25 cellular contexts compared by ENCODE assay signal in genomic region chr16:89952551-89952950, GRCh38. TPM values are rescaled to one million over a fixed set of nuclear protein-coding genes. Genes with fewer than 3 reads are reported as not detected.
"Had no signal": no experiment of that assay in that cellular context is flagged by ENCODE, and none has a peak within 500 bp of the region (broad histone marks: within the 10 kb centered on the region; RNA-seq: fewer than 3 reads in every experiment).

No MANE protein-coding gene starts in this region.

- H3K9me3 Mint-ChIP-seq: activated CD4-positive, alpha-beta T cell treated with anti-CD3 and anti-CD28 coated beads, Interleukin-2, amount 10 ng/mL, durations not matched to agents 7 days and 5 days; activated CD8-positive, alpha-beta T cell treated with anti-CD3 and anti-CD28 coated beads for 36 hours; activated naive CD4-positive, alpha-beta T cell treated with anti-CD3 and anti-CD28 coated beads, Interleukin-2, amount 50 U/mL, for 24 hours; dendritic cell treated with granulocyte-macrophage colony-stimulating factor and Interleukin-4, amounts not matched to agents 40 ng/mL and 50 ng/mL, for 4 days; naive thymus-derived CD8-positive, alpha-beta T cell; neural progenitor cell; stimulated activated naive CD8-positive, alpha-beta T cell treated with anti-CD3 and anti-CD28 coated beads, Interleukin-15, amount 100 ng/mL, for 72 hours had no signal

- H3K9ac ChIP-seq: neural progenitor cell had no signal

- H3K4me2 ChIP-seq: neural progenitor cell had no signal

- H3K27me3 ChIP-seq: brain microvascular endothelial cell, tibial artery had no signal

- H3K4me3 Mint-ChIP-seq: activated CD4-positive, alpha-beta T cell treated with anti-CD3 and anti-CD28 coated beads, Interleukin-2, amount 10 ng/mL, durations not matched to agents 7 days and 5 days; activated CD8-positive, alpha-beta memory T cell treated with anti-CD3 and anti-CD28 coated beads, Interleukin-2, amount 10 ng/mL, durations not matched to agents 7 days and 5 days; activated CD8-positive, alpha-beta T cell treated with anti-CD3 and anti-CD28 coated beads for 36 hours; activated naive CD4-positive, alpha-beta T cell treated with anti-CD3 and anti-CD28 coated beads, Interleukin-2, amount 50 U/mL, for 24 hours; dendritic cell treated with granulocyte-macrophage colony-stimulating factor and Interleukin-4, amounts not matched to agents 40 ng/mL and 50 ng/mL, for 4 days; naive thymus-derived CD8-positive, alpha-beta T cell; stimulated activated naive CD8-positive, alpha-beta T cell treated with anti-CD3 and anti-CD28 coated beads, Interleukin-15, amount 100 ng/mL, for 72 hours had no signal

- H3K27ac Mint-ChIP-seq: activated CD4-positive, alpha-beta T cell treated with anti-CD3 and anti-CD28 coated beads, Interleukin-2, amount 10 ng/mL, durations not matched to agents 7 days and 5 days; activated CD8-positive, alpha-beta memory T cell treated with anti-CD3 and anti-CD28 coated beads, Interleukin-2, amount 10 ng/mL, durations not matched to agents 7 days and 5 days; activated CD8-positive, alpha-beta T cell treated with anti-CD3 and anti-CD28 coated beads for 36 hours; activated naive CD4-positive, alpha-beta T cell treated with anti-CD3 and anti-CD28 coated beads, Interleukin-2, amount 50 U/mL, for 24 hours; dendritic cell treated with granulocyte-macrophage colony-stimulating factor and Interleukin-4, amounts not matched to agents 40 ng/mL and 50 ng/mL, for 4 days; naive thymus-derived CD8-positive, alpha-beta T cell; neural progenitor cell; progenitor cell of endocrine pancreas; stimulated activated naive CD8-positive, alpha-beta T cell treated with anti-CD3 and anti-CD28 coated beads, Interleukin-15, amount 100 ng/mL, for 72 hours had no signal

- ATAC-seq: activated CD8-positive, alpha-beta memory T cell treated with anti-CD3 and anti-CD28 coated beads, Interleukin-2, amount 10 ng/mL, durations not matched to agents 7 days and 5 days; activated CD8-positive, alpha-beta T cell treated with anti-CD3 and anti-CD28 coated beads for 36 hours; esophagus mucosa; left lung; naive thymus-derived CD8-positive, alpha-beta T cell; stimulated activated naive CD8-positive, alpha-beta T cell treated with anti-CD3 and anti-CD28 coated beads, Interleukin-15, amount 100 ng/mL, for 72 hours had no signal

- H3K27me3 Mint-ChIP-seq: activated naive CD4-positive, alpha-beta T cell treated with anti-CD3 and anti-CD28 coated beads, Interleukin-2, amount 50 U/mL, for 24 hours had no signal

- DNase-seq: activated CD4-positive, alpha-beta T cell treated with anti-CD3 and anti-CD28 coated beads, Interleukin-2, amount 10 ng/mL, durations not matched to agents 7 days and 5 days; activated CD4-positive, CD25-positive, alpha-beta regulatory T cell treated with anti-CD3 and anti-CD28 coated beads, Interleukin-2, amount 50 U/mL, for 72 hours; activated CD8-positive, alpha-beta memory T cell treated with anti-CD3 and anti-CD28 coated beads, Interleukin-2, amount 10 ng/mL, durations not matched to agents 7 days and 5 days; activated CD8-positive, alpha-beta T cell treated with anti-CD3 and anti-CD28 coated beads for 36 hours; activated gamma-delta T cell treated with Interleukin-2 at 50 U/mL for 16 hours; activated T-cell treated with anti-CD3 and anti-CD28 coated beads for 4 hours; brain microvascular endothelial cell; caudate nucleus; effector CD8-positive, alpha-beta T cell; foreskin melanocyte; glutamatergic neuron; hippocampal formation; kidney glomerular epithelial cell; stimulated activated CD4-positive, alpha-beta T cell treated with anti-CD3 and anti-CD28 coated beads, Interleukin-4, amount 100 ng/mL, for 4 hours; stimulated activated naive CD8-positive, alpha-beta T cell treated with anti-CD3 and anti-CD28 coated beads, Interleukin-15, amount 100 ng/mL, for 72 hours; tibial artery had no signal

- H3K27ac ChIP-seq: brain microvascular endothelial cell, left lung, neural progenitor cell, tibial artery, VCaP had no signal

- H3K4me3 ChIP-seq: left lung, lung, neural progenitor cell, tibial artery had no signal

- H2AFZ ChIP-seq: neural progenitor cell had no signal

- H3K36me3 ChIP-seq: neural progenitor cell had no signal

- H3K36me3 Mint-ChIP-seq: activated CD8-positive, alpha-beta memory T cell treated with anti-CD3 and anti-CD28 coated beads, Interleukin-2, amount 10 ng/mL, durations not matched to agents 7 days and 5 days had no signal

- H3K9me3 ChIP-seq: left lung, tibial artery had no signal

RNA-seq across cellular contexts. Expression of gene TUBB3, which starts 29.4 kb away (rescaled TPM):
- polyA plus RNA-seq: naive thymus-derived CD8-positive, alpha-beta T cell had no signal
